8 cellular contexts compared by ENCODE assay signal in genomic region chr2:173402405-173402974, GRCh38. TPM values are rescaled to one million over a fixed set of nuclear protein-coding genes. Genes with fewer than 3 reads are reported as not detected.
DNase-seq lines count a peak whose midpoint lies in the region; FAIRE-seq and TF ChIP-seq lines count a peak whose summit lies in the region.

No MANE protein-coding gene starts in this region.

- peak; percentile 89 for TF ChIP-seq CTCF in epithelial cell of proximal tubule (conservative IDR thresholded peaks at IDR 0.05; ENCODE audit: low read depth, low read length)

- peak overlapping the region; percentile 41 for H3K4me3 ChIP-seq in epithelial cell of proximal tubule (ENCODE audit: low read depth, low read length)
- H3K4me3 ChIP-seq in mucosa of rectum (ENCODE audit: low read length in 2 of 2): peak overlapping the region; percentile 15 to 27

- no peak overlapping the region for H3K27ac ChIP-seq in mucosa of rectum (ENCODE audit: low read depth in 2 of 2, low read length in 2 of 2)

- no peak for FAIRE-seq in HTR-8/SVneo (lab: Jason Lieb, UNC)

- H3K27me3 ChIP-seq in mucosa of rectum (ENCODE audit: control insufficient read depth in 2 of 2, insufficient read depth in 2 of 2, low read length in 2 of 2): peaks cover 10 to 20% of the 10 kb centered on the region in 2 donors

- H3K36me3 ChIP-seq in mucosa of rectum (ENCODE audit: control insufficient read depth in 2 of 2, insufficient read depth in 2 of 2, low read length in 2 of 2): no peaks in the 10 kb centered on the region

- DNase-seq in NK-92 treated with Interleukin-12 subunit alpha and Interleukin-12 subunit beta, amount 100 ng/mL, for 24 hours (lab: John Stamatoyannopoulos, UW): peak; percentile 59
- no peak for DNase-seq in NK-92 (lab: John Stamatoyannopoulos, UW; ENCODE audit: unreplicated experiment)
- DNase-seq in HTR-8/SVneo (ENCODE audit: insufficient read length, low spot score): peak; percentile 85
- DNase-seq in NOMO-1 treated with dmso at 0.1 percent for 144 hours (lab: John Stamatoyannopoulos, UW; ENCODE audit: unreplicated experiment): peak; percentile 57
- DNase-seq in activated CD8-positive, alpha-beta memory T cell treated with anti-CD3 and anti-CD28 coated beads, Interleukin-2, amount 50 U/mL, for 1 hour (ENCODE audit: extremely low read depth): peak; percentile 39
- peak; percentile 44 for DNase-seq in epithelial cell of proximal tubule (ENCODE audit: low read depth)
- peak; percentile 82 for DNase-seq in stimulated activated CD8-positive, alpha-beta memory T cell treated with anti-CD3 and anti-CD28 coated beads, Interleukin-4, amount 100 ng/mL, for 48 hours

- no peak overlapping the region for H3K9ac ChIP-seq in mucosa of rectum (ENCODE audit: low read depth in 1 of 2, low read length in 2 of 2)

- H3K4me1 ChIP-seq in mucosa of rectum (ENCODE audit: control insufficient read depth in 2 of 2, insufficient read depth in 2 of 2, low read length in 2 of 2): peaks cover 0 to 4% of the 10 kb centered on the region in 2 donors

- no peaks in the 10 kb centered on the region for H3K9me3 ChIP-seq in mucosa of rectum (ENCODE audit: control insufficient read depth in 2 of 2, low read length in 2 of 2)

RNA-seq across cellular contexts. Expression of gene CDCA7, which starts 47.8 kb away (rescaled TPM):
- total RNA-seq in epithelial cell of proximal tubule: 34.7 and 55.4 TPM in 2 replicates
